ENCODE assay signal across 25 cellular contexts in the genomic region with DNA sequence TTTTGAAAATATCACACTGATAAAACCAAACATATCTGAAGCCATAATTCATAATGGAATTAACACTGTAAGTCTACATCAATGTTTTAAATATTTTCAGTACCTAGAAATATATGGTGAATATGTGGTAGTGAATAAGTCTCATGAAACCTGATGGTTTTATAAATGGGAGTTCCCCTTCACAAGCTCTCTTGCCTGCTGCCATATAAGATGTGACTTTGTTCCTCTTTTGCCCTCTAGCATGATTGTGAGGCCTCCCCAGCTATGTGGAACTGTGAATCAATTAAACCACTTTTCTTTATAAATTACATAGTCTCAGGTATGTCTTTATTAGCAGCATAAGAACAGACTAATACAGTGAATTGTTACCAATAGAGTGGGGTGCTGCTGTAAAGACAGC.
"Had no signal": no experiment of that assay in that cellular context is flagged by ENCODE, and none has a peak within 500 bp of the region (broad histone marks: within the 10 kb centered on the region; RNA-seq: fewer than 3 reads in every experiment).

No MANE protein-coding gene starts in this region.

- ATAC-seq: effector memory CD8-positive, alpha-beta T cell; esophagus mucosa; gastrocnemius medialis; heart right ventricle; left cardiac atrium; left lung; left ventricle myocardium superior; lower lobe of right lung; mucosa of descending colon had no signal

- H3K4me3 ChIP-seq: colonic mucosa, esophagus squamous epithelium, gastrocnemius medialis, heart right ventricle, left lung, lower lobe of right lung, mucosa of descending colon had no signal

- H3K36me3 ChIP-seq: colonic mucosa, esophagus squamous epithelium, gastrocnemius medialis, heart right ventricle, left lung, lower lobe of right lung had no signal

- H3K27me3 ChIP-seq: colonic mucosa, esophagus squamous epithelium, gastrocnemius medialis, heart right ventricle, left lung had no signal

- H3K4me1 Mint-ChIP-seq: naive B cell had no signal

- H3K27ac ChIP-seq: colonic mucosa, epithelial cell of prostate, esophagus squamous epithelium, gastrocnemius medialis, heart right ventricle, left lung, lower lobe of right lung had no signal

- H3K36me3 Mint-ChIP-seq: mesothelial cell of epicardium, naive B cell had no signal

- H3K27ac Mint-ChIP-seq: dendritic cell treated with granulocyte-macrophage colony-stimulating factor and Interleukin-4, amounts not matched to agents 40 ng/mL and 50 ng/mL, for 4 days; effector memory CD8-positive, alpha-beta T cell; endodermal cell; mesothelial cell of epicardium; naive B cell had no signal

- H3K4me3 Mint-ChIP-seq: dendritic cell treated with granulocyte-macrophage colony-stimulating factor and Interleukin-4, amounts not matched to agents 40 ng/mL and 50 ng/mL, for 4 days; effector memory CD8-positive, alpha-beta T cell; endodermal cell; mesothelial cell of epicardium had no signal

- H3K4me1 ChIP-seq: colonic mucosa, esophagus squamous epithelium, gastrocnemius medialis, heart right ventricle, left lung, lower lobe of right lung had no signal

- H3K27me3 Mint-ChIP-seq: dendritic cell treated with granulocyte-macrophage colony-stimulating factor and Interleukin-4, amounts not matched to agents 40 ng/mL and 50 ng/mL, for 4 days; effector memory CD8-positive, alpha-beta T cell; naive B cell had no signal

- H3K9me3 ChIP-seq: colonic mucosa, esophagus squamous epithelium, gastrocnemius medialis, heart right ventricle, lower lobe of right lung, mucosa of descending colon had no signal

- H3K9me3 Mint-ChIP-seq: endodermal cell, mesothelial cell of epicardium had no signal

- DNase-seq: colonic mucosa; cortex of kidney; effector CD8-positive, alpha-beta T cell; effector memory CD8-positive, alpha-beta T cell; endodermal cell; erythroblast; esophagus squamous epithelium; foreskin fibroblast; foreskin melanocyte; gastrocnemius medialis; glutamatergic neuron; head of caudate nucleus; heart right ventricle; hippocampal formation; left cardiac atrium; left lung; left ventricle myocardium superior; lower lobe of right lung; mesenchymal stem cell; mucosa of descending colon; naive B cell had no signal
